In genomic region chr7:2505401-2505800, GRCh38 we compare ENCODE assay signal across 31 cellular contexts. TPM values are rescaled to one million over a fixed set of nuclear protein-coding genes. Genes with fewer than 3 reads are reported as not detected.
"Had no signal": no experiment of that assay in that cellular context is flagged by ENCODE, and none has a peak within 500 bp of the region (broad histone marks: within the 10 kb centered on the region; RNA-seq: fewer than 3 reads in every experiment).

No MANE protein-coding gene starts in this region.

- H3K27me3 ChIP-seq: colonic mucosa, sigmoid colon, testis had no signal

- H3K4me1 ChIP-seq: colonic mucosa had no signal

- ATAC-seq: esophagus mucosa; gastrocnemius medialis; left lobe of liver; mucosa of descending colon; natural killer cell treated with Interleukin-12 subunit alpha and Interleukin-12 subunit beta and Interleukin-15 and Interleukin-18, amount 100 ng/mL, for 72 hours; psoas muscle; right cardiac atrium; stimulated activated effector memory CD8-positive, alpha-beta T cell treated with anti-CD3 and anti-CD28 coated beads, Interleukin-12 subunit alpha, Interleukin-12 subunit beta, amount 100 ng/mL, for 72 hours; stimulated activated naive CD8-positive, alpha-beta T cell treated with anti-CD3 and anti-CD28 coated beads, Interleukin-15, Interleukin-2, amounts not matched to agents 100 U/mL and 50 U/mL, for 24 hours had no signal

- H3K27ac ChIP-seq: colonic mucosa, epithelial cell of prostate, gastrocnemius medialis, psoas muscle, sigmoid colon, testis, tibial artery had no signal

- DNase-seq: colonic mucosa; effector CD8-positive, alpha-beta T cell; endodermal cell; foreskin fibroblast; gastrocnemius medialis; head of caudate nucleus; mucosa of descending colon; naive B cell; psoas muscle; sigmoid colon; stimulated activated CD4-positive, alpha-beta T cell treated with anti-CD3 and anti-CD28 coated beads, Interleukin-2, amount 100 ng/mL, for 24 hours; stimulated activated CD4-positive, alpha-beta T cell treated with anti-CD3 and anti-CD28 coated beads, Interleukin-4, amount 100 ng/mL, for 24 hours; stimulated activated naive CD8-positive, alpha-beta T cell treated with anti-CD3 and anti-CD28 coated beads, Interleukin-15, Interleukin-2, amounts not matched to agents 100 U/mL and 50 U/mL, for 24 hours; testis; tibial artery had no signal

- H3K36me3 ChIP-seq: colonic mucosa, gastrocnemius medialis, sigmoid colon, tibial artery had no signal

- H3K9me3 ChIP-seq: colonic mucosa, gastrocnemius medialis, mucosa of descending colon, psoas muscle, sigmoid colon, testis, tibial artery had no signal

- FAIRE-seq: keratinocyte had no signal

- H3K4me3 ChIP-seq: colonic mucosa, gastrocnemius medialis, lung, mucosa of descending colon, psoas muscle, sigmoid colon, testis, tibial artery had no signal

RNA-seq across cellular contexts. Expression of gene GRIFIN, which starts 29.2 kb away (rescaled TPM):
- total RNA-seq: colonic mucosa; endodermal cell; esophagus mucosa; gastrocnemius medialis; glomerular endothelial cell; left lobe of liver; liver; lung; mesothelial cell of epicardium; mucosa of descending colon; natural killer cell treated with Interleukin-12 subunit alpha and Interleukin-12 subunit beta and Interleukin-15 and Interleukin-18, amount 100 ng/mL, for 72 hours; neural crest cell; osteocyte; psoas muscle; renal cortical epithelial cell; right cardiac atrium; sigmoid colon; skeletal muscle tissue; testis; urinary bladder had no signal
- polyA plus RNA-seq: keratinocyte, liver, lung, psoas muscle, right cardiac atrium, sigmoid colon, urinary bladder had no signal
